8 cellular contexts compared by ENCODE assay signal in the genomic region with DNA sequence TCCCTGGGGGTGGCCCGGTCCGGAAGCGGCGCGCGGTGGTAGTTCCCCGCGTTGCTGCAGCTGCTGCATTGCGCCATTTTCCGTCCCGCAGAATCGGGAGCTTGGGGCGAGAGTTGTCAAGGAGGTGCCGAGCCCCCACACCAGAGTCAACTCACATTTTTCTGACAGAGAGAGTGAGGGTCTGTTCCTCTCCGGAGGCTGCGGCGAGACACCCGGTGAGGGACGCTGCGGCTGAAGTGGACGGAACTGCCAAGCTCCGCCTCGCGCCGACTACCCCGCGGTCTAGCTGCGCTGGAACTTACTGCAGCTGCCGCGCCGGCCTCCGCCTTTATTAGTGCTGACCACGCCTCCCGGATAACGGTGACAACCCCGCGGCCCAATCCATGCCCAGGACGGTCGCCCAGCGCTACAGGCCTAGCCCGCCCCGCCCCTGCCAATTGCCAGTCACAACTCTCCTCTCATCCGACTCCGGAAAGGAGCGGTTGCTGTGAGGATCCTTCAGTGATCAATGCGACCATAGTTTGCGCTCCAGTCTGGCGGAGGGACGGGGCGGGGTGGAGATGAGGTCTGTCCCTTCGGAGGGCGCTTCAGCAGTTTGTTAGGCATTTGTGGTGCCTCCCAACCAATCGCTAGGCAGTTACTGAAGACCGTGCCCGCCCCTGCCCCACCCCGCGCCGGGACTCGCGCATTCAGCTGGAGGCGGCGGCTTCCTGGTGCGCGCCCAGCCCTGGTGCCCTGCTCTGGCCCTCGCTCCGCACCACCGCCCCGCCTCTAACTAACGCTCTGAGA. TPM values are rescaled to one million over a fixed set of nuclear protein-coding genes. Genes with fewer than 3 reads are reported as not detected.
A peak's percentile ranks its signal among the peaks of the same experiment; 100 is the strongest.
DNase-seq lines count a peak whose midpoint lies in the region; ATAC-seq, FAIRE-seq and TF ChIP-seq lines count a peak whose summit lies in the region.

A gene with protein sequence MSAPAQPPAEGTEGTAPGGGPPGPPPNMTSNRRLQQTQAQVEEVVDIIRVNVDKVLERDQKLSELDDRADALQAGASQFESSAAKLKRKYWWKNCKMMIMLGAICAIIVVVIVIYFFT (minus strand): TSS at position 303 of the 789 bp plus-strand sequence. CDS start 146 bp downstream, at position 157.

- peak; percentile 89 for ATAC-seq in HG02678 (IDR thresholded peaks at IDR 0.05; ENCODE audit: unreplicated experiment)
- ATAC-seq in activated naive CD8-positive, alpha-beta T cell treated with anti-CD3 and anti-CD28 coated beads, Interleukin-2, amount 10 ng/mL, durations not matched to agents 7 days and 5 days (ENCODE audit: low read depth), result peak; percentile 91
- ATAC-seq in Right ventricle myocardium inferior, result peak; percentile 97
- peak; percentile 96 to 98 (median 97) for ATAC-seq in pancreas

- H3K4me3 Mint-ChIP-seq in activated naive CD8-positive, alpha-beta T cell treated with anti-CD3 and anti-CD28 coated beads, Interleukin-2, amount 10 ng/mL, durations not matched to agents 7 days and 5 days, result peak within 1 kb of the TSS; percentile 95

- H3K4me2 ChIP-seq in SU-DHL-6 (ENCODE audit: low read depth, low read length, poor library complexity, severe bottlenecking), result peak within 1 kb of the TSS; percentile 88

- intact Hi-C loops in Right ventricle myocardium inferior (cut with DNase I), result loop anchor here (1.0 to 5.0 kb wide), 5 partner anchors 18 to 147 kb away; a partner anchor contains a TSS
- intact Hi-C loops in pancreas (cut with DNase I), result no loop called here

- peaks cover 8% of the 10 kb centered on the region for H3K27me3 Mint-ChIP-seq in activated naive CD8-positive, alpha-beta T cell treated with anti-CD3 and anti-CD28 coated beads, Interleukin-2, amount 10 ng/mL, durations not matched to agents 7 days and 5 days

- TF ChIP-seq POLR2A in GM10847 (IDR thresholded peaks at IDR 0.05; ENCODE audit: extremely low read depth, insufficient read length) (peak; percentile 99), tibial nerve (IDR thresholded peaks at IDR 0.05) (peak; percentile 99)

- no peak for TF ChIP-seq CTCF in SU-DHL-6 (IDR thresholded peaks at IDR 0.05; ENCODE audit: insufficient read depth, low read length, poor library complexity, severe bottlenecking)
- TF ChIP-seq CTCF in pancreas (IDR thresholded peaks at IDR 0.05), result no peak
- peak in 1 of 5 experiments; percentile 54 for TF ChIP-seq CTCF in tibial nerve (IDR thresholded peaks at IDR 0.05)

- H3K9ac ChIP-seq in SU-DHL-6 (ENCODE audit: low read length), result peak within 1 kb of the TSS; percentile 91

- H3K9me3 ChIP-seq in SU-DHL-6 (ENCODE audit: insufficient read depth, low read length) (no peaks in the 10 kb centered on the region), pancreas (no peaks in the 10 kb centered on the region), tibial nerve (no peaks in the 10 kb centered on the region)

- DNase-seq in NCI-H128 (lab: John Stamatoyannopoulos, UW; ENCODE audit: unreplicated experiment) (peak; percentile 92), Right ventricle myocardium inferior (ENCODE audit: missing footprints) (peak; percentile 99), pancreas (peak; percentile 96 to 98 (median 96)), tibial nerve (ENCODE audit: low spot score in 2 of 2) (peak; percentile 97 to 98)
- DNase-seq in activated naive CD8-positive, alpha-beta T cell treated with anti-CD3 and anti-CD28 coated beads, Interleukin-2, amount 10 ng/mL, durations not matched to agents 7 days and 5 days, result peak; percentile 97

- H3K27me3 ChIP-seq in SU-DHL-6 (ENCODE audit: low read length), result no peaks in the 10 kb centered on the region
- H3K27me3 ChIP-seq in pancreas, result no peaks in the 10 kb centered on the region
- H3K27me3 ChIP-seq in tibial nerve, result no peaks in the 10 kb centered on the region

- 0 to 1% methylated on average over 69 of the region's 69 CpGs for WGBS in pancreas, 2 donors
- 0% methylated on average over 36 to 50 of the region's 69 CpGs for WGBS in tibial nerve, 2 donors

- H2AFZ ChIP-seq in SU-DHL-6 (ENCODE audit: low read depth, low read length, severe bottlenecking), result peak within 1 kb of the TSS; percentile 72

- no peaks in the 10 kb centered on the region for H3K9me2 ChIP-seq in SU-DHL-6 (replicated peaks; ENCODE audit: insufficient read depth, low read length)

- peak within 1 kb of the TSS; percentile 80 for H3K4me3 ChIP-seq in SU-DHL-6 (ENCODE audit: insufficient read depth, low read length, poor library complexity, severe bottlenecking)
- H3K4me3 ChIP-seq in pancreas, result peak within 1 kb of the TSS; percentile 47 to 68 (median 53)
- peak within 1 kb of the TSS; percentile 59 to 98 (median 86) for H3K4me3 ChIP-seq in tibial nerve

- FAIRE-seq in pancreas (lab: Jason Lieb, UNC), result no peak

- H3K4me1 ChIP-seq in pancreas (peaks cover 0 to 10% (median 0%) of the 10 kb centered on the region in 3 donors), tibial nerve (peaks cover 6 to 34% (median 20%) of the 10 kb centered on the region in 4 donors)

- peaks cover 3% of the 10 kb centered on the region for H3K36me3 ChIP-seq in SU-DHL-6 (ENCODE audit: low read length)
- no peaks in the 10 kb centered on the region for H3K36me3 ChIP-seq in pancreas
- peaks cover 0 to 19% (median 0%) of the 10 kb centered on the region in 3 donors for H3K36me3 ChIP-seq in tibial nerve

- peaks cover 10% of the 10 kb centered on the region for H3K36me3 Mint-ChIP-seq in activated naive CD8-positive, alpha-beta T cell treated with anti-CD3 and anti-CD28 coated beads, Interleukin-2, amount 10 ng/mL, durations not matched to agents 7 days and 5 days

- H4K20me1 ChIP-seq in SU-DHL-6 (ENCODE audit: low read depth, low read length), result no peaks in the 10 kb centered on the region; the same call in 1 of the 2 replicates

- no peaks in the 10 kb centered on the region for H3K9me3 Mint-ChIP-seq in activated naive CD8-positive, alpha-beta T cell treated with anti-CD3 and anti-CD28 coated beads, Interleukin-2, amount 10 ng/mL, durations not matched to agents 7 days and 5 days

- peaks cover 43% of the 10 kb centered on the region for H3K4me1 Mint-ChIP-seq in activated naive CD8-positive, alpha-beta T cell treated with anti-CD3 and anti-CD28 coated beads, Interleukin-2, amount 10 ng/mL, durations not matched to agents 7 days and 5 days

- H3F3A ChIP-seq in SU-DHL-6 (ENCODE audit: insufficient read depth), result peaks cover 17% of the 10 kb centered on the region

- peak; percentile 50 to 99 for TF ChIP-seq EP300 in tibial nerve (IDR thresholded peaks at IDR 0.05)

- H3K79me2 ChIP-seq in SU-DHL-6 (ENCODE audit: insufficient read depth, low read length), result peaks cover 45% of the 10 kb centered on the region

- peak within 1 kb of the TSS; percentile 88 for H3K27ac Mint-ChIP-seq in activated naive CD8-positive, alpha-beta T cell treated with anti-CD3 and anti-CD28 coated beads, Interleukin-2, amount 10 ng/mL, durations not matched to agents 7 days and 5 days

- POLR2A ChIA-PET in activated naive CD8-positive, alpha-beta T cell treated with anti-CD3 and anti-CD28 coated beads, Interleukin-2, amount 10 ng/mL, durations not matched to agents 7 days and 5 days (lab: Charles Lee), result interaction anchor here (0.5 to 4.9 kb wide), 53 partner anchors 10 to 473 kb away, joined by 3 to 108 read pairs (median 4); a partner anchor contains a TSS

- H3K27ac ChIP-seq in SU-DHL-6 (ENCODE audit: low read depth, low read length) (peak within 1 kb of the TSS; percentile 75), pancreas (peak within 1 kb of the TSS; percentile 72 to 82 (median 80)), tibial nerve (peak within 1 kb of the TSS; percentile 74 to 94 (median 86))

RNA-seq across cellular contexts. Expression of the gene that starts here (rescaled TPM):
- 10 to 100 TPM; 65.5 to 72.1 TPM for total RNA-seq in activated naive CD8-positive, alpha-beta T cell treated with anti-CD3 and anti-CD28 coated beads, Interleukin-2, amount 10 ng/mL, durations not matched to agents 7 days and 5 days
- 4.2 TPM for total RNA-seq in Right ventricle myocardium inferior
- total RNA-seq in pancreas, result 1 to 10 TPM; 1.7 to 4.1 (median 2.3) TPM
- polyA plus RNA-seq in pancreas, result 1 to 10 TPM; 3.2 to 7.5 TPM
- 10 to 100 TPM; 12.0 to 31.0 (median 19.3) TPM for total RNA-seq in tibial nerve

Comparison
In these comparisons a context has a peak if more than half of its experiments do, and no peak if none do; other contexts are left out.
1. Peak in every context shown above with its lines: DNase-seq, ATAC-seq, H3K4me3 ChIP-seq and H3K27ac ChIP-seq.